In the genomic region with DNA sequence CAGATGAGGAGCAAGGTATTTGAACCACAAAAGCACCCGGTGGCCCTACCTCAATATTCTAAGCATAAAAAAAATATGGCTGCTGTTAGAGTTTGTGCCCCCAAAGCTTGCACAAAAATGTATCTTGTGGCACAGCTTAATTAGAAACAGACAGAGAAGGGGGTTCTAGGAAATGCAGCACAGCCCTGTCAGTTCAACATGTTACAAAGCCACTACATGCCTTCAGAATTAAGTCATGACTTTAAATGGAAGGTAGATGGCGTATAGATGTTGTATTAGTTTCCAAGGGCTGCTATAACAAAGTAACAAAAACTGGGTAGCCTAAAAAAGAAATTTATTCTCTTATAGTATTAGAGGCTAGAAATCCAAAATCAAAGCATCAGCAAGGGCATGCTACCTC, we compare ENCODE assay signal across 17 cellular contexts.
DNase-seq lines count a peak whose midpoint lies in the region; ATAC-seq, FAIRE-seq and TF ChIP-seq lines count a peak whose summit lies in the region.
"Had no signal": no experiment of that assay in that cellular context is flagged by ENCODE, and none has a peak within 500 bp of the region (broad histone marks: within the 10 kb centered on the region; RNA-seq: fewer than 3 reads in every experiment).

No MANE protein-coding gene starts in this region.

- no peak overlapping the region for H3K9ac ChIP-seq in OCI-LY3 (ENCODE audit: low read length)
- no peak overlapping the region for H3K9ac ChIP-seq in endothelial cell of umbilical vein (replicated peaks; ENCODE audit: extremely low read depth, insufficient read depth, low read length)
- H3K9ac ChIP-seq in neuronal stem cell (ENCODE audit: low read depth, low read length, poor library complexity), result no peak overlapping the region
- no peak overlapping the region for H3K9ac ChIP-seq in HepG2 (ENCODE audit: insufficient read depth, low read depth, low read length)

- H3K27me3 ChIP-seq in OCI-LY3 (ENCODE audit: low read depth, low read length) (peaks cover 31% of the 10 kb centered on the region), endothelial cell of umbilical vein (ENCODE audit: control insufficient read depth in 2 of 2, insufficient read depth in 2 of 2, low read length in 2 of 2) (no peaks in the 10 kb centered on the region), neuronal stem cell (ENCODE audit: control insufficient read depth in 3 of 3, insufficient read depth in 3 of 3, low read depth in 1 of 3, low read length in 3 of 3) (no peaks in the 10 kb centered on the region), HepG2 (ENCODE audit: control insufficient read depth in 1 of 2, insufficient read depth in 2 of 2, low read length in 2 of 2) (no peaks in the 10 kb centered on the region)
- H3K27me3 ChIP-seq: esophagus muscularis mucosa, right lobe of liver had no signal

- no peak overlapping the region for H3K18ac ChIP-seq in neuronal stem cell (ENCODE audit: low read length)

- H2BK5ac ChIP-seq in neuronal stem cell (ENCODE audit: low read length), result no peak overlapping the region

- no peaks in the 10 kb centered on the region for H3K9me1 ChIP-seq in endothelial cell of umbilical vein (replicated peaks; ENCODE audit: control insufficient read depth, extremely low read depth, insufficient read depth, low read length)

- H2AK5ac ChIP-seq in neuronal stem cell (ENCODE audit: low read depth, low read length), result no peak overlapping the region

- no peak overlapping the region for H2AFZ ChIP-seq in OCI-LY3 (ENCODE audit: low read depth, low read length)
- H2AFZ ChIP-seq in endothelial cell of umbilical vein (ENCODE audit: low read depth, low read length), result no peak overlapping the region
- peak overlapping the region; percentile 79 for H2AFZ ChIP-seq in neuronal stem cell (ENCODE audit: low read length)
- H2AFZ ChIP-seq in HepG2 (ENCODE audit: low read length), result no peak overlapping the region

- H3K23ac ChIP-seq in neuronal stem cell (ENCODE audit: low read depth, low read length, poor library complexity), result no peak overlapping the region

- ATAC-seq in HepG2, result no peak
- ATAC-seq: activated CD8-positive, alpha-beta memory T cell treated with anti-CD3 and anti-CD28 coated beads, Interleukin-2, amount 10 ng/mL, durations not matched to agents 7 days and 5 days had no signal

- TF ChIP-seq EP300 in HepG2 (IDR thresholded peaks at IDR 0.05; ENCODE audit: low read depth in 2 of 2, low read length in 2 of 2) (no peak), HepG2 (CRISPR knock-in tag; IDR thresholded peaks at IDR 0.05; ENCODE audit: borderline replicate concordance) (no peak)

- H4K8ac ChIP-seq in neuronal stem cell (ENCODE audit: low read depth, low read length), result no peak overlapping the region

- BruUV-seq in endothelial cell of umbilical vein (replicated peaks; lab: Mats Ljungman, UMichigan) (no TSS peak), HepG2 (replicated peaks; lab: Mats Ljungman, UMichigan) (no TSS peak)

- intact Hi-C loops in endothelial cell of umbilical vein (cut with micrococcal nuclease), result loop anchor here (1.0 to 10.0 kb wide), 7 partner anchors 10 to 1825 kb away; a partner anchor contains a TSS
- intact Hi-C loops in HepG2 (cut with micrococcal nuclease; ENCODE audit: unreplicated experiment), result no loop called here

- POLR2A ChIA-PET in endothelial cell of umbilical vein (lab: Charles Lee), result interaction anchor here (1.1 to 1.8 kb wide), 2 partner anchors 13 to 35 kb away, joined by 3 to 8 read pairs; no protein-coding TSS in a partner anchor
- POLR2A ChIA-PET in HepG2 (lab: Yijun Ruan, JAX), result no interaction called here

- no peak overlapping the region for H2BK15ac ChIP-seq in neuronal stem cell (ENCODE audit: low read length)

- H3K27ac ChIP-seq in OCI-LY3 (ENCODE audit: low read length), result no peak overlapping the region
- peak overlapping the region; percentile 87 for H3K27ac ChIP-seq in endothelial cell of umbilical vein (ENCODE audit: insufficient read depth, low read depth, low read length)
- H3K27ac ChIP-seq in neuronal stem cell (replicated peaks; ENCODE audit: low read length), result no peak overlapping the region
- H3K27ac ChIP-seq in HepG2 (ENCODE audit: extremely low read length, insufficient read depth, low read length), result no peak overlapping the region
- H3K27ac ChIP-seq: C4-2B, right lobe of liver had no signal

- no peak overlapping the region for H2BK120ac ChIP-seq in neuronal stem cell (ENCODE audit: low read depth, low read length)

- no CpG with 5 or more reads among the region's 2 CpGs for WGBS in neuronal stem cell (ENCODE audit: extremely low coverage in 2 of 2, insufficient read length in 2 of 2, insufficient replicate concordance in 1 of 2), 2 donors
- 14% methylated on average over 2 of the region's 2 CpGs for WGBS in HepG2 (ENCODE audit: low lambda C conversion rate)

- no peaks in the 10 kb centered on the region for H3K79me1 ChIP-seq in neuronal stem cell (ENCODE audit: low read depth, low read length)

- no peaks in the 10 kb centered on the region for H3K36me3 ChIP-seq in OCI-LY3 (replicated peaks; ENCODE audit: low read depth, low read length)
- no peaks in the 10 kb centered on the region for H3K36me3 ChIP-seq in endothelial cell of umbilical vein (ENCODE audit: control insufficient read depth in 2 of 2, extremely low read depth in 1 of 2, insufficient read depth in 2 of 2, low read length in 2 of 2)
- H3K36me3 ChIP-seq in neuronal stem cell (replicated peaks in 1 of 2; ENCODE audit: control insufficient read depth in 2 of 2, insufficient read depth in 2 of 2, low read length in 2 of 2), result no peaks in the 10 kb centered on the region
- H3K36me3 ChIP-seq in HepG2 (replicated peaks in 1 of 2; ENCODE audit: control insufficient read depth in 1 of 2, insufficient read depth in 2 of 2, low read length in 2 of 2), result no peaks in the 10 kb centered on the region
- H3K36me3 ChIP-seq: esophagus muscularis mucosa, right lobe of liver had no signal

- CTCF ChIA-PET in endothelial cell of umbilical vein (lab: Charles Lee), result interaction anchor here (0.7 to 3.0 kb wide), 8 partner anchors 20 to 311 kb away, joined by 3 to 25 read pairs (median 6); no protein-coding TSS in a partner anchor
- CTCF ChIA-PET in HepG2 (lab: Yijun Ruan, JAX; ENCODE audit: low intra/inter-chr PET ratio, low total read pairs), result no interaction called here

- peak; percentile 53 for FAIRE-seq in endothelial cell of umbilical vein (lab: Jason Lieb, UNC)
- no peak for FAIRE-seq in HepG2 (lab: Jason Lieb, UNC)

- H4K91ac ChIP-seq in neuronal stem cell (ENCODE audit: low read depth, low read length, poor library complexity), result no peak overlapping the region

- TF ChIP-seq POLR2A in endothelial cell of umbilical vein (IDR thresholded peaks at IDR 0.05; ENCODE audit: low read depth, low read length) (no peak), HepG2 (IDR thresholded peaks at IDR 0.05; ENCODE audit: insufficient read depth in 1 of 2, low read depth in 2 of 2, low read length in 2 of 2) (no peak)

- peak; percentile 49 for TF ChIP-seq CTCF in OCI-LY3 (IDR thresholded peaks at IDR 0.05; ENCODE audit: low read depth, low read length)
- TF ChIP-seq CTCF in endothelial cell of umbilical vein (IDR thresholded peaks at IDR 0.05; ENCODE audit: extremely low read depth in 1 of 2, insufficient read depth in 1 of 2, low read depth in 1 of 2, low read length in 2 of 2), result peak in 1 of 2 donors; percentile 4
- no peak for TF ChIP-seq CTCF in HepG2 (CRISPR knock-in tag; IDR thresholded peaks at IDR 0.05)

- H3K4ac ChIP-seq in neuronal stem cell (ENCODE audit: low read length), result no peak overlapping the region

- H3K4me2 ChIP-seq in OCI-LY3 (ENCODE audit: low read length), result peak overlapping the region; percentile 49; the same call in 1 of the 2 replicates
- no peak overlapping the region for H3K4me2 ChIP-seq in endothelial cell of umbilical vein (ENCODE audit: insufficient read depth, low read length)
- no peak overlapping the region for H3K4me2 ChIP-seq in neuronal stem cell (ENCODE audit: insufficient read depth, low read length, poor library complexity, severe bottlenecking)
- no peak overlapping the region for H3K4me2 ChIP-seq in HepG2 (ENCODE audit: low read depth, low read length)

- H3K79me2 ChIP-seq in OCI-LY3 (ENCODE audit: low read length) (no peaks in the 10 kb centered on the region), endothelial cell of umbilical vein (ENCODE audit: control insufficient read depth, insufficient read depth, low read length) (no peaks in the 10 kb centered on the region), HepG2 (ENCODE audit: insufficient read depth, low read length) (no peaks in the 10 kb centered on the region)

- in situ Hi-C loops in HepG2 (cut with HindIII; ENCODE audit: extremely low pct_ligation_motif_present, low pct_unique_long_range_greater_than_20kb), result no loop called here

- dilution Hi-C loops in endothelial cell of umbilical vein (cut with MboI; ENCODE audit: extremely low pct_ligation_motif_present, low sequenced_read_pairs), result no loop called here

- no peak overlapping the region for H2BK12ac ChIP-seq in neuronal stem cell (ENCODE audit: low read length)

- no peaks in the 10 kb centered on the region for H3K9me3 ChIP-seq in OCI-LY3 (ENCODE audit: insufficient read depth, low read length)
- no peaks in the 10 kb centered on the region for H3K9me3 ChIP-seq in endothelial cell of umbilical vein (replicated peaks; ENCODE audit: control insufficient read depth, insufficient read depth, low read length)
- no peaks in the 10 kb centered on the region for H3K9me3 ChIP-seq in neuronal stem cell (replicated peaks in 1 of 2; ENCODE audit: control insufficient read depth in 2 of 2, insufficient read depth in 1 of 2, low read depth in 1 of 2, low read length in 2 of 2)
- H3K9me3 ChIP-seq in HepG2 (ENCODE audit: low read length), result no peaks in the 10 kb centered on the region
- H3K9me3 ChIP-seq: esophagus muscularis mucosa, right lobe of liver had no signal

- H4K20me1 ChIP-seq in OCI-LY3 (ENCODE audit: insufficient read depth, low read length), result no peaks in the 10 kb centered on the region
- no peaks in the 10 kb centered on the region for H4K20me1 ChIP-seq in endothelial cell of umbilical vein (replicated peaks; ENCODE audit: control insufficient read depth, extremely low read depth, insufficient read depth, low read length)
- no peaks in the 10 kb centered on the region for H4K20me1 ChIP-seq in HepG2 (ENCODE audit: insufficient read depth, low read length)

- H3K4me1 ChIP-seq in OCI-LY3 (ENCODE audit: low read length) (peaks cover 14% of the 10 kb centered on the region), endothelial cell of umbilical vein (ENCODE audit: control insufficient read depth, extremely low read depth, insufficient read depth, low read length) (peaks cover 37% of the 10 kb centered on the region), neuronal stem cell (ENCODE audit: control insufficient read depth in 2 of 2, insufficient read depth in 1 of 2, low read depth in 1 of 2, low read length in 2 of 2) (peaks cover 5 to 34% of the 10 kb centered on the region in 2 donors), HepG2 (ENCODE audit: insufficient read depth, low read length) (no peaks in the 10 kb centered on the region)
- H3K4me1 ChIP-seq: right lobe of liver had no signal

- H3K4me3 ChIP-seq in OCI-LY3 (ENCODE audit: low read length) (no peak overlapping the region), endothelial cell of umbilical vein (replicated peaks in 1 of 3; ENCODE audit: insufficient read depth in 1 of 3, low read depth in 1 of 3, low read length in 3 of 3) (no peak overlapping the region), neuronal stem cell (ENCODE audit: low read length in 2 of 2) (no peak overlapping the region), HepG2 (replicated peaks in 1 of 3; ENCODE audit: insufficient read depth in 1 of 3, low read depth in 2 of 3, low read length in 3 of 3) (no peak overlapping the region)
- H3K4me3 ChIP-seq: esophagus muscularis mucosa, right lobe of liver had no signal

- H3K14ac ChIP-seq in neuronal stem cell (ENCODE audit: low read length), result no peak overlapping the region

- TF ChIP-seq RAD21 in HepG2 (CRISPR knock-in tag; IDR thresholded peaks at IDR 0.05), result no peak

- DNase-seq in EH (ENCODE audit: low read depth), result peak; percentile 79
- no peak for DNase-seq in endothelial cell of umbilical vein (ENCODE audit: low read depth, low spot score)
- no peak for DNase-seq in neuronal stem cell (ENCODE audit: low spot score)
- no peak for DNase-seq in HepG2 (ENCODE audit: low spot score)
- DNase-seq in H4 (ENCODE audit: low spot score), result no peak
- no peak for DNase-seq in SW 1271 (lab: John Stamatoyannopoulos, UW)
- DNase-seq: activated CD4-positive, alpha-beta T cell treated with anti-CD3 and anti-CD28 coated beads for 1 hour; activated CD8-positive, alpha-beta memory T cell treated with anti-CD3 and anti-CD28 coated beads, Interleukin-2, amount 10 ng/mL, durations not matched to agents 7 days and 5 days; DMS79 treated with DMSO at 0.1 percent for 48 hours; hippocampal formation; kidney glomerular epithelial cell; NCI-H1105 treated with DMSO at 0.1 percent for 48 hours; occipital lobe; right lobe of liver had no signal
